ENCODE assay signal across 1 cellular context in the genomic region with DNA sequence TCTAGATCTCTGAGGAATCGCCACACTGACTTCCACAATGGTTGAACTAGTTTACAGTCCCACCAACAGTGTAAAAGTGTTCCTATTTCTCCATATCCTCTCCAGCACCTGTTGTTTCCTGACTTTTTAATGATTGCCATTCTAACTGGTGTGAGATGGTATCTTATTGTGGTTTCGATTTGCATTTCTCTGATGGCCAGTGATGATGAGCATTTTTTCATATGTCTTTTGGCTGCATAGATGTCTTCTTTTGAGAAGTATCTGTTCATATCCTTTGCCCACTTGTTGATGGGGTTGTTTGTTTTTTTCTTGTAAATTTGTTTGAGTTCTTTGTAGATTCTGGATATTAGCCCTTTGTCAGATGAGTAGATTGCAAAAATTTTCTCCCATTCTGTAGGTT.
A peak's percentile ranks its signal among the peaks of the same experiment; 100 is the strongest.
TF ChIP-seq lines count a peak whose summit lies in the region.
"Not testable (repeated sequence)": the region's sequence is repeated elsewhere in the genome, so short reads cannot be mapped to it uniquely, and the experiment has no call there.

No MANE protein-coding gene starts in this region.

- H3K4me1 ChIP-seq in HEK293 (ENCODE audit: control insufficient read depth, insufficient read depth, low read length): not testable (repeated sequence)

- not testable (repeated sequence) for H3K4me3 ChIP-seq in HEK293 (ENCODE audit: low read depth, low read length)

- TF ChIP-seq CTCF in HEK293 (tag by site-specific recombination; IDR thresholded peaks at IDR 0.05): not testable (repeated sequence)

- not testable (repeated sequence) for H3K9me3 ChIP-seq in HEK293 (ENCODE audit: control insufficient read depth, insufficient read depth, low read depth, low read length)

- POLR2A ChIA-PET in HEK293 (lab: Yijun Ruan, JAX): not testable (repeated sequence)

- peaks cover 0 to 38% of the 10 kb centered on the region in 2 experiments; a peak in 2 of 3 replicates for H3K36me3 ChIP-seq in HEK293 (ENCODE audit: control insufficient read depth in 2 of 2, insufficient read depth in 1 of 2, low read length in 2 of 2)

- not testable (repeated sequence) for H3K27ac ChIP-seq in HEK293 (ENCODE audit: extremely low read depth, low read depth, low read length)

- CTCF ChIA-PET in HEK293 (lab: Yijun Ruan, JAX): not testable (repeated sequence)

TF ChIP-seq in HEK293, 187 proteins besides CTCF, POLR2A, EP300 and RAD21:
- TF ChIP-seq ZNF184 (tag by site-specific recombination; IDR thresholded peaks at IDR 0.05) (peak; percentile 84; the same call in 1 of the 2 replicates), SCRT1 (tag by site-specific recombination; IDR thresholded peaks at IDR 0.05; ENCODE audit: borderline replicate concordance) (peak; percentile 74; the same call in 1 of the 2 replicates), SCRT2 (tag by site-specific recombination; IDR thresholded peaks at IDR 0.05) (peak; percentile 87)
